ENCODE assay signal across 1 cellular context in the genomic region with DNA sequence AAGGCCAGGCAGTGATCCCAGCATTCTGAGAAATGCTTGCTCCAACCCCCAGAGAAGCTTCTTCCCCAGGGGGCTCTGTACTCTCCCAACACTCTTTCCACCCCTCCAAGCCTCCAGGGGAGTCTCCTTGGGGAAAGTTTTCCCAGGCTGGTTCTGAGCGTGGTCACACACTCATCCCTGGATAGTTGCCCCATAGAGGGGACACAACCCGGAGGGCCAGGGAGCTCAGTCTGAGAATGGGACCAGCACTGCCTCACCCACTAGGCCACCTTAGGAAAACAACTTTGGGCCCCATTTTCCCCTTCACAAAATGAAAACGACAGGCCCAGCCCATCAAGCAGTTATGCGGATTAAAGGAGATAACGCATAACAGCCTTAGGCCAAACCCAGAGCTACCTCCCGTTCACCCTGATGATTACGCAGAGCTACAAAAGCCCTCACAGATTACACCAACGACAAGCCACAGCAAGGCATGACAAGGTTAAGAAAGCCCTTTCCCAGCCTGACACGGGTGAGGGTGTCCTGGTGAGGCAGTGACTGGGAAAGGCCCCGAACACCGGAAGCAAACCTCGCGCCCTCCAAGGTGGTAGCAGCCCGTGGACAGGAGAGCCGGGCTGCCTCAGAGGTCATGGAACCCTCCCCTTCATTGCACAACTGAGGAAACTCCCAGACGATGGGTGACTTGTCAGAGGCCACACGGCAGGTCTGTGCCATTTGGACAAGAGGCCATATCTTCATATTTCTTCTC.
TF ChIP-seq lines count a peak whose summit lies in the region.

No MANE protein-coding gene starts in this region.

TF ChIP-seq in K562, 482 proteins besides CTCF, POLR2A, EP300 and RAD21 (continued from another document):
- peak; percentile 90; the same call in 1 of the 2 replicates for TF ChIP-seq OTX1 (CRISPR knock-in tag; IDR thresholded peaks at IDR 0.05)
- TF ChIP-seq EZH2 (IDR thresholded peaks at IDR 0.05; ENCODE audit: borderline replicate concordance, low read depth, low read length) = no peak
- peak; percentile 75 for TF ChIP-seq GABPA (tag; conservative IDR thresholded peaks at IDR 0.05; ENCODE audit: low read depth)
- no peak for TF ChIP-seq ZBTB7A (IDR thresholded peaks at IDR 0.05; ENCODE audit: borderline replicate concordance, control insufficient read depth, low read depth, low read length)
- TF ChIP-seq CEBPB (tag; IDR thresholded peaks at IDR 0.05) = peak; percentile 99
- peak; percentile 32 for TF ChIP-seq MEF2D (tag; conservative IDR thresholded peaks at IDR 0.05; ENCODE audit: low read depth)
- peak; percentile 45 for TF ChIP-seq MTA3 (IDR thresholded peaks at IDR 0.05; ENCODE audit: borderline replicate concordance)
- TF ChIP-seq GABPB1 (CRISPR knock-in tag; IDR thresholded peaks at IDR 0.05) = 0 out of 2 replicates have a peak, but pooled peaks have one; percentile 40
- no peak for TF ChIP-seq SP1 (CRISPR knock-in tag; IDR thresholded peaks at IDR 0.05)
- TF ChIP-seq, protein P1, sequence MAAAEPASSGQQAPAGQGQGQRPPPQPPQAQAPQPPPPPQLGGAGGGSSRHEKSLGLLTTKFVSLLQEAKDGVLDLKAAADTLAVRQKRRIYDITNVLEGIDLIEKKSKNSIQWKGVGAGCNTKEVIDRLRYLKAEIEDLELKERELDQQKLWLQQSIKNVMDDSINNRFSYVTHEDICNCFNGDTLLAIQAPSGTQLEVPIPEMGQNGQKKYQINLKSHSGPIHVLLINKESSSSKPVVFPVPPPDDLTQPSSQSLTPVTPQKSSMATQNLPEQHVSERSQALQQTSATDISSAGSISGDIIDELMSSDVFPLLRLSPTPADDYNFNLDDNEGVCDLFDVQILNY (CRISPR knock-in tag; IDR thresholded peaks at IDR 0.05) = no peak
- TF ChIP-seq SNRNP70 (optimal IDR thresholded peaks at IDR 0.05; ENCODE audit: low read depth, low read length) = no peak
- TF ChIP-seq, protein P2, sequence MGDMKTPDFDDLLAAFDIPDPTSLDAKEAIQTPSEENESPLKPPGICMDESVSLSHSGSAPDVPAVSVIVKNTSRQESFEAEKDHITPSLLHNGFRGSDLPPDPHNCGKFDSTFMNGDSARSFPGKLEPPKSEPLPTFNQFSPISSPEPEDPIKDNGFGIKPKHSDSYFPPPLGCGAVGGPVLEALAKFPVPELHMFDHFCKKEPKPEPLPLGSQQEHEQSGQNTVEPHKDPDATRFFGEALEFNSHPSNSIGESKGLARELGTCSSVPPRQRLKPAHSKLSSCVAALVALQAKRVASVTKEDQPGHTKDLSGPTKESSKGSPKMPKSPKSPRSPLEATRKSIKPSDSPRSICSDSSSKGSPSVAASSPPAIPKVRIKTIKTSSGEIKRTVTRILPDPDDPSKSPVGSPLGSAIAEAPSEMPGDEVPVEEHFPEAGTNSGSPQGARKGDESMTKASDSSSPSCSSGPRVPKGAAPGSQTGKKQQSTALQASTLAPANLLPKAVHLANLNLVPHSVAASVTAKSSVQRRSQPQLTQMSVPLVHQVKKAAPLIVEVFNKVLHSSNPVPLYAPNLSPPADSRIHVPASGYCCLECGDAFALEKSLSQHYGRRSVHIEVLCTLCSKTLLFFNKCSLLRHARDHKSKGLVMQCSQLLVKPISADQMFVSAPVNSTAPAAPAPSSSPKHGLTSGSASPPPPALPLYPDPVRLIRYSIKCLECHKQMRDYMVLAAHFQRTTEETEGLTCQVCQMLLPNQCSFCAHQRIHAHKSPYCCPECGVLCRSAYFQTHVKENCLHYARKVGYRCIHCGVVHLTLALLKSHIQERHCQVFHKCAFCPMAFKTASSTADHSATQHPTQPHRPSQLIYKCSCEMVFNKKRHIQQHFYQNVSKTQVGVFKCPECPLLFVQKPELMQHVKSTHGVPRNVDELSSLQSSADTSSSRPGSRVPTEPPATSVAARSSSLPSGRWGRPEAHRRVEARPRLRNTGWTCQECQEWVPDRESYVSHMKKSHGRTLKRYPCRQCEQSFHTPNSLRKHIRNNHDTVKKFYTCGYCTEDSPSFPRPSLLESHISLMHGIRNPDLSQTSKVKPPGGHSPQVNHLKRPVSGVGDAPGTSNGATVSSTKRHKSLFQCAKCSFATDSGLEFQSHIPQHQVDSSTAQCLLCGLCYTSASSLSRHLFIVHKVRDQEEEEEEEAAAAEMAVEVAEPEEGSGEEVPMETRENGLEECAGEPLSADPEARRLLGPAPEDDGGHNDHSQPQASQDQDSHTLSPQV (IDR thresholded peaks at IDR 0.05) = peak; percentile 99
- TF ChIP-seq, protein P3, sequence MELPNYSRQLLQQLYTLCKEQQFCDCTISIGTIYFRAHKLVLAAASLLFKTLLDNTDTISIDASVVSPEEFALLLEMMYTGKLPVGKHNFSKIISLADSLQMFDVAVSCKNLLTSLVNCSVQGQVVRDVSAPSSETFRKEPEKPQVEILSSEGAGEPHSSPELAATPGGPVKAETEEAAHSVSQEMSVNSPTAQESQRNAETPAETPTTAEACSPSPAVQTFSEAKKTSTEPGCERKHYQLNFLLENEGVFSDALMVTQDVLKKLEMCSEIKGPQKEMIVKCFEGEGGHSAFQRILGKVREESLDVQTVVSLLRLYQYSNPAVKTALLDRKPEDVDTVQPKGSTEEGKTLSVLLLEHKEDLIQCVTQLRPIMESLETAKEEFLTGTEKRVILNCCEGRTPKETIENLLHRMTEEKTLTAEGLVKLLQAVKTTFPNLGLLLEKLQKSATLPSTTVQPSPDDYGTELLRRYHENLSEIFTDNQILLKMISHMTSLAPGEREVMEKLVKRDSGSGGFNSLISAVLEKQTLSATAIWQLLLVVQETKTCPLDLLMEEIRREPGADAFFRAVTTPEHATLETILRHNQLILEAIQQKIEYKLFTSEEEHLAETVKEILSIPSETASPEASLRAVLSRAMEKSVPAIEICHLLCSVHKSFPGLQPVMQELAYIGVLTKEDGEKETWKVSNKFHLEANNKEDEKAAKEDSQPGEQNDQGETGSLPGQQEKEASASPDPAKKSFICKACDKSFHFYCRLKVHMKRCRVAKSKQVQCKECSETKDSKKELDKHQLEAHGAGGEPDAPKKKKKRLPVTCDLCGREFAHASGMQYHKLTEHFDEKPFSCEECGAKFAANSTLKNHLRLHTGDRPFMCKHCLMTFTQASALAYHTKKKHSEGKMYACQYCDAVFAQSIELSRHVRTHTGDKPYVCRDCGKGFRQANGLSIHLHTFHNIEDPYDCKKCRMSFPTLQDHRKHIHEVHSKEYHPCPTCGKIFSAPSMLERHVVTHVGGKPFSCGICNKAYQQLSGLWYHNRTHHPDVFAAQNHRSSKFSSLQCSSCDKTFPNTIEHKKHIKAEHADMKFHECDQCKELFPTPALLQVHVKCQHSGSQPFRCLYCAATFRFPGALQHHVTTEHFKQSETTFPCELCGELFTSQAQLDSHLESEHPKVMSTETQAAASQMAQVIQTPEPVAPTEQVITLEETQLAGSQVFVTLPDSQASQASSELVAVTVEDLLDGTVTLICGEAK (IDR thresholded peaks at IDR 0.05) = 0 out of 2 replicates have a peak, but pooled peaks have one; percentile 24
- TF ChIP-seq, protein P3 (CRISPR knock-in tag; IDR thresholded peaks at IDR 0.05) = no peak
- TF ChIP-seq TAL1 (IDR thresholded peaks at IDR 0.05) = peak; percentile 24; the same call in 1 of the 2 replicates
- peak; percentile 38; the same call in 1 of the 2 replicates for TF ChIP-seq JUND (IDR thresholded peaks at IDR 0.05; ENCODE audit: borderline replicate concordance, low read depth, low read length)
- TF ChIP-seq JUND (tag; IDR thresholded peaks at IDR 0.05; ENCODE audit: borderline replicate concordance, low read depth, low read length) = peak; percentile 65; the same call in 2 of the 3 replicates
- TF ChIP-seq HMG20B (CRISPR knock-in tag; IDR thresholded peaks at IDR 0.05) = no peak
- TF ChIP-seq, protein P4, sequence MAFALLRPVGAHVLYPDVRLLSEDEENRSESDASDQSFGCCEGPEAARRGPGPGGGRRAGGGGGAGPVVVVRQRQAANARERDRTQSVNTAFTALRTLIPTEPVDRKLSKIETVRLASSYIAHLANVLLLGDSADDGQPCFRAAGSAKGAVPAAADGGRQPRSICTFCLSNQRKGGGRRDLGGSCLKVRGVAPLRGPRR (CRISPR knock-in tag; IDR thresholded peaks at IDR 0.05) = peak; percentile 71
- TF ChIP-seq, protein P5, sequence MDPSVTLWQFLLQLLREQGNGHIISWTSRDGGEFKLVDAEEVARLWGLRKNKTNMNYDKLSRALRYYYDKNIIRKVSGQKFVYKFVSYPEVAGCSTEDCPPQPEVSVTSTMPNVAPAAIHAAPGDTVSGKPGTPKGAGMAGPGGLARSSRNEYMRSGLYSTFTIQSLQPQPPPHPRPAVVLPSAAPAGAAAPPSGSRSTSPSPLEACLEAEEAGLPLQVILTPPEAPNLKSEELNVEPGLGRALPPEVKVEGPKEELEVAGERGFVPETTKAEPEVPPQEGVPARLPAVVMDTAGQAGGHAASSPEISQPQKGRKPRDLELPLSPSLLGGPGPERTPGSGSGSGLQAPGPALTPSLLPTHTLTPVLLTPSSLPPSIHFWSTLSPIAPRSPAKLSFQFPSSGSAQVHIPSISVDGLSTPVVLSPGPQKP (CRISPR knock-in tag; IDR thresholded peaks at IDR 0.05) = no peak
- TF ChIP-seq E2F3 (CRISPR knock-in tag; IDR thresholded peaks at IDR 0.05) = peak; percentile 65
- TF ChIP-seq YY1 (IDR thresholded peaks at IDR 0.05; ENCODE audit: borderline replicate concordance in 1 of 3, control insufficient read depth in 1 of 3, extremely low read depth in 1 of 3, insufficient read depth in 3 of 3, insufficient read length in 1 of 3, insufficient replicate concordance in 2 of 3, low read depth in 1 of 3, low read length in 2 of 3) = peak in 1 of 3 experiments; percentile 66
- no peak for TF ChIP-seq LARP7 (IDR thresholded peaks at IDR 0.05)
- TF ChIP-seq, protein P6, sequence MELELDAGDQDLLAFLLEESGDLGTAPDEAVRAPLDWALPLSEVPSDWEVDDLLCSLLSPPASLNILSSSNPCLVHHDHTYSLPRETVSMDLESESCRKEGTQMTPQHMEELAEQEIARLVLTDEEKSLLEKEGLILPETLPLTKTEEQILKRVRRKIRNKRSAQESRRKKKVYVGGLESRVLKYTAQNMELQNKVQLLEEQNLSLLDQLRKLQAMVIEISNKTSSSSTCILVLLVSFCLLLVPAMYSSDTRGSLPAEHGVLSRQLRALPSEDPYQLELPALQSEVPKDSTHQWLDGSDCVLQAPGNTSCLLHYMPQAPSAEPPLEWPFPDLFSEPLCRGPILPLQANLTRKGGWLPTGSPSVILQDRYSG (tag; conservative IDR thresholded peaks at IDR 0.05; ENCODE audit: low read depth) = peak; percentile 92
- TF ChIP-seq, protein P7, sequence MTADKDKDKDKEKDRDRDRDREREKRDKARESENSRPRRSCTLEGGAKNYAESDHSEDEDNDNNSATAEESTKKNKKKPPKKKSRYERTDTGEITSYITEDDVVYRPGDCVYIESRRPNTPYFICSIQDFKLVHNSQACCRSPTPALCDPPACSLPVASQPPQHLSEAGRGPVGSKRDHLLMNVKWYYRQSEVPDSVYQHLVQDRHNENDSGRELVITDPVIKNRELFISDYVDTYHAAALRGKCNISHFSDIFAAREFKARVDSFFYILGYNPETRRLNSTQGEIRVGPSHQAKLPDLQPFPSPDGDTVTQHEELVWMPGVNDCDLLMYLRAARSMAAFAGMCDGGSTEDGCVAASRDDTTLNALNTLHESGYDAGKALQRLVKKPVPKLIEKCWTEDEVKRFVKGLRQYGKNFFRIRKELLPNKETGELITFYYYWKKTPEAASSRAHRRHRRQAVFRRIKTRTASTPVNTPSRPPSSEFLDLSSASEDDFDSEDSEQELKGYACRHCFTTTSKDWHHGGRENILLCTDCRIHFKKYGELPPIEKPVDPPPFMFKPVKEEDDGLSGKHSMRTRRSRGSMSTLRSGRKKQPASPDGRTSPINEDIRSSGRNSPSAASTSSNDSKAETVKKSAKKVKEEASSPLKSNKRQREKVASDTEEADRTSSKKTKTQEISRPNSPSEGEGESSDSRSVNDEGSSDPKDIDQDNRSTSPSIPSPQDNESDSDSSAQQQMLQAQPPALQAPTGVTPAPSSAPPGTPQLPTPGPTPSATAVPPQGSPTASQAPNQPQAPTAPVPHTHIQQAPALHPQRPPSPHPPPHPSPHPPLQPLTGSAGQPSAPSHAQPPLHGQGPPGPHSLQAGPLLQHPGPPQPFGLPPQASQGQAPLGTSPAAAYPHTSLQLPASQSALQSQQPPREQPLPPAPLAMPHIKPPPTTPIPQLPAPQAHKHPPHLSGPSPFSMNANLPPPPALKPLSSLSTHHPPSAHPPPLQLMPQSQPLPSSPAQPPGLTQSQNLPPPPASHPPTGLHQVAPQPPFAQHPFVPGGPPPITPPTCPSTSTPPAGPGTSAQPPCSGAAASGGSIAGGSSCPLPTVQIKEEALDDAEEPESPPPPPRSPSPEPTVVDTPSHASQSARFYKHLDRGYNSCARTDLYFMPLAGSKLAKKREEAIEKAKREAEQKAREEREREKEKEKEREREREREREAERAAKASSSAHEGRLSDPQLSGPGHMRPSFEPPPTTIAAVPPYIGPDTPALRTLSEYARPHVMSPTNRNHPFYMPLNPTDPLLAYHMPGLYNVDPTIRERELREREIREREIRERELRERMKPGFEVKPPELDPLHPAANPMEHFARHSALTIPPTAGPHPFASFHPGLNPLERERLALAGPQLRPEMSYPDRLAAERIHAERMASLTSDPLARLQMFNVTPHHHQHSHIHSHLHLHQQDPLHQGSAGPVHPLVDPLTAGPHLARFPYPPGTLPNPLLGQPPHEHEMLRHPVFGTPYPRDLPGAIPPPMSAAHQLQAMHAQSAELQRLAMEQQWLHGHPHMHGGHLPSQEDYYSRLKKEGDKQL (CRISPR knock-in tag; IDR thresholded peaks at IDR 0.05; ENCODE audit: borderline replicate concordance) = no peak
- no peak for TF ChIP-seq MXI1 (IDR thresholded peaks at IDR 0.05; ENCODE audit: low read depth, low read length)
- no peak for TF ChIP-seq TCF7L2 (IDR thresholded peaks at IDR 0.05; ENCODE audit: low read depth, low read length)
- peak; percentile 79 for TF ChIP-seq DPF2 (IDR thresholded peaks at IDR 0.05)
- no peak for TF ChIP-seq NCOA4 (IDR thresholded peaks at IDR 0.05; ENCODE audit: partially characterized antibody)
- peak; percentile 90 for TF ChIP-seq ETV1 (tag; conservative IDR thresholded peaks at IDR 0.05; ENCODE audit: low read depth)
